1 cellular context compared by ENCODE assay signal in the genomic region with DNA sequence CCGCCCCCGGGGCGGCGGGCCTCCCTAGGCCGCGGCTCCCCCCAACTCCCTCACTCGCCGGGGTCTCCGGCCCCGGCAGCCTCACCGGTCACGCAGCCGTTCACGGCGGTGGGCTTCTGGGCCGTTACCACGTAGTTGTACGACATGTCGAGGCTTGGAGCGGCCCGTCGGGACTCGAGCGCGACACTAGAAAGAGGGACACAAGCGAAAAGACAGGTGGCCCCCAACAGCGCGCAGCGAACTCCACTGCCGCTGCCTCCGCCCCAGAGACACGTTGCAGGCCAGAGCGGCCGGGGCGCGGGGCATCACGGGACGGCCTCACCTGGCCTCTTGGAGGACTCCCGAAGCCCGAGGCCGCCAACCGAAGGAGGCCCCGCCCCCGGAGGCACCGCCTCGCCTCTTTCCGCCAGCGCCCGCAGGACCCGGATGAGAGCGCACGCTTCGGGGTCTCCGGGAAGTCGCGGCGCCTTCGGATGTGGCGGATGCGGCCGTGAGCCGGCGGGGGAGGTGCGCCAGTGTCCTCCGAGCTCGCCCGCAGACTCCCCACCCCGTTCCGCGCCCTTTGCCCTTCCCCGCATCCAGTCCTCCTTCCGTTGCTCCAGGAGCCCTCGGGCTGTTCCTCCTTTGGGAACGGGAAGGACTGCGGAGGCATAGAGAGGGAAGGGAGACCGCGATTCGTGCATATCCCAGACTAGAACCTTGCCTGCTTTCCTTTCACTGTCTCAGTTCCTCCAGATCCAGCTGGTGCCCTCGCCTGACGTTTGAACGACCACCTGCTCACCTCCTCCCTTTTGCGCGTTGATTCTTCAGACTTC.
A peak's percentile ranks its signal among the peaks of the same experiment; 100 is the strongest.
TF ChIP-seq lines count a peak whose summit lies in the region.

A gene (minus strand): TSS at position 283 of the 815 bp plus-strand sequence. CDS start 137 bp downstream, at position 146.
A gene with protein sequence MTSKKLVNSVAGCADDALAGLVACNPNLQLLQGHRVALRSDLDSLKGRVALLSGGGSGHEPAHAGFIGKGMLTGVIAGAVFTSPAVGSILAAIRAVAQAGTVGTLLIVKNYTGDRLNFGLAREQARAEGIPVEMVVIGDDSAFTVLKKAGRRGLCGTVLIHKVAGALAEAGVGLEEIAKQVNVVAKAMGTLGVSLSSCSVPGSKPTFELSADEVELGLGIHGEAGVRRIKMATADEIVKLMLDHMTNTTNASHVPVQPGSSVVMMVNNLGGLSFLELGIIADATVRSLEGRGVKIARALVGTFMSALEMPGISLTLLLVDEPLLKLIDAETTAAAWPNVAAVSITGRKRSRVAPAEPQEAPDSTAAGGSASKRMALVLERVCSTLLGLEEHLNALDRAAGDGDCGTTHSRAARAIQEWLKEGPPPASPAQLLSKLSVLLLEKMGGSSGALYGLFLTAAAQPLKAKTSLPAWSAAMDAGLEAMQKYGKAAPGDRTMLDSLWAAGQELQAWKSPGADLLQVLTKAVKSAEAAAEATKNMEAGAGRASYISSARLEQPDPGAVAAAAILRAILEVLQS (plus strand): TSS at position 406 of the 815 bp plus-strand sequence. CDS start 1,501 bp downstream, outside the sequence.

TF ChIP-seq in K562, 482 proteins besides CTCF, POLR2A, EP300 and RAD21 (continued from another document and continues in another):
- no peak for TF ChIP-seq XRCC4 (IDR thresholded peaks at IDR 0.05; ENCODE audit: extremely low read depth, insufficient read depth, insufficient read length)
- no peak for TF ChIP-seq ZFP30 (CRISPR knock-in tag; IDR thresholded peaks at IDR 0.05; ENCODE audit: borderline replicate concordance)
- peak; percentile 91 for TF ChIP-seq RBM22 (IDR thresholded peaks at IDR 0.05; ENCODE audit: low read depth, low read length, poor library complexity, severe bottlenecking)
- TF ChIP-seq, protein P1, sequence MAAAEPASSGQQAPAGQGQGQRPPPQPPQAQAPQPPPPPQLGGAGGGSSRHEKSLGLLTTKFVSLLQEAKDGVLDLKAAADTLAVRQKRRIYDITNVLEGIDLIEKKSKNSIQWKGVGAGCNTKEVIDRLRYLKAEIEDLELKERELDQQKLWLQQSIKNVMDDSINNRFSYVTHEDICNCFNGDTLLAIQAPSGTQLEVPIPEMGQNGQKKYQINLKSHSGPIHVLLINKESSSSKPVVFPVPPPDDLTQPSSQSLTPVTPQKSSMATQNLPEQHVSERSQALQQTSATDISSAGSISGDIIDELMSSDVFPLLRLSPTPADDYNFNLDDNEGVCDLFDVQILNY (CRISPR knock-in tag; IDR thresholded peaks at IDR 0.05) = no peak
- TF ChIP-seq HMG20A (CRISPR knock-in tag; conservative IDR thresholded peaks at IDR 0.05) = no peak
- TF ChIP-seq SUPT5H (IDR thresholded peaks at IDR 0.05) = peak; percentile 90
- TF ChIP-seq ETV6 (IDR thresholded peaks at IDR 0.05; ENCODE audit: borderline replicate concordance in 1 of 2, low read depth in 2 of 2, low read length in 1 of 2) = no peak
- TF ChIP-seq ETV6 (CRISPR knock-in tag; IDR thresholded peaks at IDR 0.05; ENCODE audit: borderline replicate concordance) = 0 out of 2 replicates have a peak, but pooled peaks have one; percentile 43
- TF ChIP-seq DMBX1 (CRISPR knock-in tag; IDR thresholded peaks at IDR 0.05; ENCODE audit: borderline replicate concordance) = no peak
- TF ChIP-seq, protein P2, sequence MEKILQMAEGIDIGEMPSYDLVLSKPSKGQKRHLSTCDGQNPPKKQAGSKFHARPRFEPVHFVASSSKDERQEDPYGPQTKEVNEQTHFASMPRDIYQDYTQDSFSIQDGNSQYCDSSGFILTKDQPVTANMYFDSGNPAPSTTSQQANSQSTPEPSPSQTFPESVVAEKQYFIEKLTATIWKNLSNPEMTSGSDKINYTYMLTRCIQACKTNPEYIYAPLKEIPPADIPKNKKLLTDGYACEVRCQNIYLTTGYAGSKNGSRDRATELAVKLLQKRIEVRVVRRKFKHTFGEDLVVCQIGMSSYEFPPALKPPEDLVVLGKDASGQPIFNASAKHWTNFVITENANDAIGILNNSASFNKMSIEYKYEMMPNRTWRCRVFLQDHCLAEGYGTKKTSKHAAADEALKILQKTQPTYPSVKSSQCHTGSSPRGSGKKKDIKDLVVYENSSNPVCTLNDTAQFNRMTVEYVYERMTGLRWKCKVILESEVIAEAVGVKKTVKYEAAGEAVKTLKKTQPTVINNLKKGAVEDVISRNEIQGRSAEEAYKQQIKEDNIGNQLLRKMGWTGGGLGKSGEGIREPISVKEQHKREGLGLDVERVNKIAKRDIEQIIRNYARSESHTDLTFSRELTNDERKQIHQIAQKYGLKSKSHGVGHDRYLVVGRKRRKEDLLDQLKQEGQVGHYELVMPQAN (IDR thresholded peaks at IDR 0.05; ENCODE audit: borderline replicate concordance) = peak; percentile 69; the same call in 1 of the 2 replicates
- TF ChIP-seq, protein P3, sequence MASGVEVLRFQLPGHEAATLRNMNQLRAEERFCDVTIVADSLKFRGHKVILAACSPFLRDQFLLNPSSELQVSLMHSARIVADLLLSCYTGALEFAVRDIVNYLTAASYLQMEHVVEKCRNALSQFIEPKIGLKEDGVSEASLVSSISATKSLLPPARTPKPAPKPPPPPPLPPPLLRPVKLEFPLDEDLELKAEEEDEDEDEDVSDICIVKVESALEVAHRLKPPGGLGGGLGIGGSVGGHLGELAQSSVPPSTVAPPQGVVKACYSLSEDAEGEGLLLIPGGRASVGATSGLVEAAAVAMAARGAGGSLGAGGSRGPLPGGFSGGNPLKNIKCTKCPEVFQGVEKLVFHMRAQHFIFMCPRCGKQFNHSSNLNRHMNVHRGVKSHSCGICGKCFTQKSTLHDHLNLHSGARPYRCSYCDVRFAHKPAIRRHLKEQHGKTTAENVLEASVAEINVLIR (CRISPR knock-in tag; IDR thresholded peaks at IDR 0.05) = peak; percentile 38; the same call in 1 of the 2 replicates
- TF ChIP-seq RFX5 (IDR thresholded peaks at IDR 0.05; ENCODE audit: low read depth, low read length) = no peak
- TF ChIP-seq, protein P4, sequence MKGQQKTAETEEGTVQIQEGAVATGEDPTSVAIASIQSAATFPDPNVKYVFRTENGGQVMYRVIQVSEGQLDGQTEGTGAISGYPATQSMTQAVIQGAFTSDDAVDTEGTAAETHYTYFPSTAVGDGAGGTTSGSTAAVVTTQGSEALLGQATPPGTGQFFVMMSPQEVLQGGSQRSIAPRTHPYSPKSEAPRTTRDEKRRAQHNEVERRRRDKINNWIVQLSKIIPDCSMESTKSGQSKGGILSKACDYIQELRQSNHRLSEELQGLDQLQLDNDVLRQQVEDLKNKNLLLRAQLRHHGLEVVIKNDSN (CRISPR knock-in tag; IDR thresholded peaks at IDR 0.05) = peak; percentile 60
- peak; percentile 49 for TF ChIP-seq HNRNPK (IDR thresholded peaks at IDR 0.05; ENCODE audit: low read depth, low read length, poor library complexity, severe bottlenecking)
- no peak for TF ChIP-seq SRSF9 (IDR thresholded peaks at IDR 0.05; ENCODE audit: borderline replicate concordance, low read depth, low read length)
- TF ChIP-seq ZNF589 (CRISPR knock-in tag; IDR thresholded peaks at IDR 0.05; ENCODE audit: low read depth) = no peak; the same call in 1 of the 2 replicates
- no peak; the same call in 1 of the 2 replicates for TF ChIP-seq CBFB (CRISPR knock-in tag; IDR thresholded peaks at IDR 0.05)
- TF ChIP-seq PRMT5 (CRISPR knock-in tag; IDR thresholded peaks at IDR 0.05) = no peak
- TF ChIP-seq ZFPM2 (CRISPR knock-in tag; IDR thresholded peaks at IDR 0.05) = no peak
- TF ChIP-seq XRCC5 (IDR thresholded peaks at IDR 0.05; ENCODE audit: low read depth, low read length) = no peak; the same call in 1 of the 2 replicates
- TF ChIP-seq, protein P5, sequence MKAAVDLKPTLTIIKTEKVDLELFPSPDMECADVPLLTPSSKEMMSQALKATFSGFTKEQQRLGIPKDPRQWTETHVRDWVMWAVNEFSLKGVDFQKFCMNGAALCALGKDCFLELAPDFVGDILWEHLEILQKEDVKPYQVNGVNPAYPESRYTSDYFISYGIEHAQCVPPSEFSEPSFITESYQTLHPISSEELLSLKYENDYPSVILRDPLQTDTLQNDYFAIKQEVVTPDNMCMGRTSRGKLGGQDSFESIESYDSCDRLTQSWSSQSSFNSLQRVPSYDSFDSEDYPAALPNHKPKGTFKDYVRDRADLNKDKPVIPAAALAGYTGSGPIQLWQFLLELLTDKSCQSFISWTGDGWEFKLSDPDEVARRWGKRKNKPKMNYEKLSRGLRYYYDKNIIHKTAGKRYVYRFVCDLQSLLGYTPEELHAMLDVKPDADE (conservative IDR thresholded peaks at IDR 0.05; ENCODE audit: control insufficient read depth, low read depth, low read length) = peak; percentile 75; the same call in 1 of the 2 replicates
- TF ChIP-seq, protein P6, sequence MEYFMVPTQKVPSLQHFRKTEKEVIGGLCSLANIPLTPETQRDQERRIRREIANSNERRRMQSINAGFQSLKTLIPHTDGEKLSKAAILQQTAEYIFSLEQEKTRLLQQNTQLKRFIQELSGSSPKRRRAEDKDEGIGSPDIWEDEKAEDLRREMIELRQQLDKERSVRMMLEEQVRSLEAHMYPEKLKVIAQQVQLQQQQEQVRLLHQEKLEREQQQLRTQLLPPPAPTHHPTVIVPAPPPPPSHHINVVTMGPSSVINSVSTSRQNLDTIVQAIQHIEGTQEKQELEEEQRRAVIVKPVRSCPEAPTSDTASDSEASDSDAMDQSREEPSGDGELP (CRISPR knock-in tag; IDR thresholded peaks at IDR 0.05; ENCODE audit: borderline replicate concordance) = peak; percentile 89
- TF ChIP-seq ZNF311 (CRISPR knock-in tag; IDR thresholded peaks at IDR 0.05) = no peak
- no peak for TF ChIP-seq ZNF445 (CRISPR knock-in tag; IDR thresholded peaks at IDR 0.05; ENCODE audit: low read depth)
- TF ChIP-seq, protein P7, sequence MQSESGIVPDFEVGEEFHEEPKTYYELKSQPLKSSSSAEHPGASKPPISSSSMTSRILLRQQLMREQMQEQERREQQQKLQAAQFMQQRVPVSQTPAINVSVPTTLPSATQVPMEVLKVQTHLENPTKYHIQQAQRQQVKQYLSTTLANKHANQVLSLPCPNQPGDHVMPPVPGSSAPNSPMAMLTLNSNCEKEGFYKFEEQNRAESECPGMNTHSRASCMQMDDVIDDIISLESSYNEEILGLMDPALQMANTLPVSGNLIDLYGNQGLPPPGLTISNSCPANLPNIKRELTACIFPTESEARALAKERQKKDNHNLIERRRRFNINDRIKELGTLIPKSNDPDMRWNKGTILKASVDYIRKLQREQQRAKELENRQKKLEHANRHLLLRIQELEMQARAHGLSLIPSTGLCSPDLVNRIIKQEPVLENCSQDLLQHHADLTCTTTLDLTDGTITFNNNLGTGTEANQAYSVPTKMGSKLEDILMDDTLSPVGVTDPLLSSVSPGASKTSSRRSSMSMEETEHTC (IDR thresholded peaks at IDR 0.05) = no peak
- no peak for TF ChIP-seq ZNF197 (CRISPR knock-in tag; IDR thresholded peaks at IDR 0.05; ENCODE audit: low read depth)
- TF ChIP-seq SRSF7 (optimal IDR thresholded peaks at IDR 0.05; ENCODE audit: low read depth, low read length) = no peak
- TF ChIP-seq GTF2E2 (tag; IDR thresholded peaks at IDR 0.05) = peak; percentile 85
- 0 out of 2 replicates have a peak, but pooled peaks have one; percentile 30 for TF ChIP-seq RNF2 (IDR thresholded peaks at IDR 0.05)
- TF ChIP-seq LARP7 (IDR thresholded peaks at IDR 0.05) = peak; percentile 35; the same call in 1 of the 2 replicates
- TF ChIP-seq ZBTB1 (CRISPR knock-in tag; IDR thresholded peaks at IDR 0.05; ENCODE audit: borderline replicate concordance, low read depth) = peak; percentile 45; the same call in 1 of the 2 replicates
- peak; percentile 32; the same call in 1 of the 2 replicates for TF ChIP-seq TCF3 (CRISPR knock-in tag; IDR thresholded peaks at IDR 0.05)
- no peak for TF ChIP-seq ZNF707 (CRISPR knock-in tag; conservative IDR thresholded peaks at IDR 0.05)
- TF ChIP-seq PHF21A (IDR thresholded peaks at IDR 0.05; ENCODE audit: borderline replicate concordance, low read depth) = no peak
- TF ChIP-seq WHSC1 (IDR thresholded peaks at IDR 0.05; ENCODE audit: low read length) = no peak
- TF ChIP-seq SMC3 (conservative IDR thresholded peaks at IDR 0.05; ENCODE audit: insufficient read depth, low read depth, low read length) = no peak
- TF ChIP-seq, protein P8, sequence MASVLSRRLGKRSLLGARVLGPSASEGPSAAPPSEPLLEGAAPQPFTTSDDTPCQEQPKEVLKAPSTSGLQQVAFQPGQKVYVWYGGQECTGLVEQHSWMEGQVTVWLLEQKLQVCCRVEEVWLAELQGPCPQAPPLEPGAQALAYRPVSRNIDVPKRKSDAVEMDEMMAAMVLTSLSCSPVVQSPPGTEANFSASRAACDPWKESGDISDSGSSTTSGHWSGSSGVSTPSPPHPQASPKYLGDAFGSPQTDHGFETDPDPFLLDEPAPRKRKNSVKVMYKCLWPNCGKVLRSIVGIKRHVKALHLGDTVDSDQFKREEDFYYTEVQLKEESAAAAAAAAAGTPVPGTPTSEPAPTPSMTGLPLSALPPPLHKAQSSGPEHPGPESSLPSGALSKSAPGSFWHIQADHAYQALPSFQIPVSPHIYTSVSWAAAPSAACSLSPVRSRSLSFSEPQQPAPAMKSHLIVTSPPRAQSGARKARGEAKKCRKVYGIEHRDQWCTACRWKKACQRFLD (CRISPR knock-in tag; IDR thresholded peaks at IDR 0.05) = no peak
- TF ChIP-seq RBM34 (IDR thresholded peaks at IDR 0.05; ENCODE audit: borderline replicate concordance, insufficient read depth, low read length) = 0 out of 2 replicates have a peak, but pooled peaks have one; percentile 31
- no peak for TF ChIP-seq ZKSCAN8 (CRISPR knock-in tag; IDR thresholded peaks at IDR 0.05)
- TF ChIP-seq STAT5A (IDR thresholded peaks at IDR 0.05; ENCODE audit: borderline replicate concordance, low read length) = no peak
- TF ChIP-seq NCOA6 (IDR thresholded peaks at IDR 0.05) = no peak
- TF ChIP-seq POLR2AphosphoS2 (IDR thresholded peaks at IDR 0.05; ENCODE audit: low read length) = no peak
- TF ChIP-seq ELF1 (tag; IDR thresholded peaks at IDR 0.05) = no peak
- TF ChIP-seq ZNF830 (CRISPR knock-in tag; IDR thresholded peaks at IDR 0.05) = no peak
- TF ChIP-seq, protein P9, sequence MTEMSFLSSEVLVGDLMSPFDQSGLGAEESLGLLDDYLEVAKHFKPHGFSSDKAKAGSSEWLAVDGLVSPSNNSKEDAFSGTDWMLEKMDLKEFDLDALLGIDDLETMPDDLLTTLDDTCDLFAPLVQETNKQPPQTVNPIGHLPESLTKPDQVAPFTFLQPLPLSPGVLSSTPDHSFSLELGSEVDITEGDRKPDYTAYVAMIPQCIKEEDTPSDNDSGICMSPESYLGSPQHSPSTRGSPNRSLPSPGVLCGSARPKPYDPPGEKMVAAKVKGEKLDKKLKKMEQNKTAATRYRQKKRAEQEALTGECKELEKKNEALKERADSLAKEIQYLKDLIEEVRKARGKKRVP (CRISPR knock-in tag; IDR thresholded peaks at IDR 0.05) = no peak
- no peak for TF ChIP-seq KLF10 (CRISPR knock-in tag; IDR thresholded peaks at IDR 0.05)
- TF ChIP-seq FUS (optimal IDR thresholded peaks at IDR 0.05; ENCODE audit: low read depth, low read length) = no peak
- TF ChIP-seq SREBF1 (IDR thresholded peaks at IDR 0.05; ENCODE audit: borderline replicate concordance, low read depth, low read length) = no peak
- TF ChIP-seq DPF2 (IDR thresholded peaks at IDR 0.05) = no peak
- peak; percentile 94 for TF ChIP-seq ZNF76 (CRISPR knock-in tag; IDR thresholded peaks at IDR 0.05; ENCODE audit: borderline replicate concordance)
- TF ChIP-seq TAF1 (IDR thresholded peaks at IDR 0.05; ENCODE audit: control insufficient read depth, extremely low read depth, insufficient read depth, low read length, severe bottlenecking) = peak; percentile 93
- no peak for TF ChIP-seq STAT5B (CRISPR knock-in tag; IDR thresholded peaks at IDR 0.05)
- no peak for TF ChIP-seq SMARCA5 (IDR thresholded peaks at IDR 0.05)
- TF ChIP-seq POLR2AphosphoS5 (IDR thresholded peaks at IDR 0.05; ENCODE audit: control insufficient read depth, insufficient read depth, low read depth, low read length) = peak; percentile 83
